Comparison of ENCODE assay signal across 12 cellular contexts in genomic region chr22:47328550-47329243, GRCh38.
DNase-seq lines count a peak whose midpoint lies in the region; ATAC-seq and TF ChIP-seq lines count a peak whose summit lies in the region.
"Had no signal": no experiment of that assay in that cellular context is flagged by ENCODE, and none has a peak within 500 bp of the region (broad histone marks: within the 10 kb centered on the region; RNA-seq: fewer than 3 reads in every experiment).

No MANE protein-coding gene starts in this region.

- ATAC-seq in HG03045 (IDR thresholded peaks at IDR 0.05; ENCODE audit: unreplicated experiment) (no peak), HG02642 (IDR thresholded peaks at IDR 0.05; ENCODE audit: poor library complexity, unreplicated experiment) (no peak)

- H3K27me3 ChIP-seq in BE2C (no peaks in the 10 kb centered on the region), MG63 (peaks cover 2% of the 10 kb centered on the region; the same call in 1 of the 2 replicates), mesenchymal stem cell (ENCODE audit: control insufficient read depth in 1 of 2, insufficient read depth in 1 of 2, low read length in 2 of 2) (peaks cover 0 to 24% of the 10 kb centered on the region in 2 experiments)
- H3K27me3 ChIP-seq: ascending aorta had no signal

- no peak overlapping the region for H3K23ac ChIP-seq in mesenchymal stem cell (ENCODE audit: low read length in 2 of 2)

- DNase-seq in BE2C (peak; percentile 59), MG63 (peak; percentile 91), astrocyte of the hippocampus (ENCODE audit: low read depth, low spot score) (peak; percentile 93), mesenchymal stem cell (no peak), cerebellum (ENCODE audit: low spot score) (no peak), NCI-H128 (lab: John Stamatoyannopoulos, UW; ENCODE audit: unreplicated experiment) (no peak)
- DNase-seq: DND-41; NCI-H2227 treated with DMSO at 0.1 percent for 48 hours; stimulated activated naive CD4-positive, alpha-beta T cell treated with Interleukin-2 at 50 U/mL for 16 hours had no signal

- H3K79me1 ChIP-seq in mesenchymal stem cell (replicated peaks; ENCODE audit: low read length, poor library complexity, severe bottlenecking): no peaks in the 10 kb centered on the region

- no peaks in the 10 kb centered on the region for H3K36me3 ChIP-seq in BE2C
- no peaks in the 10 kb centered on the region for H3K36me3 ChIP-seq in MG63
- H3K36me3 ChIP-seq in mesenchymal stem cell (ENCODE audit: control insufficient read depth in 1 of 2, insufficient read depth in 2 of 2, low read depth in 1 of 2, low read length in 2 of 2): no peaks in the 10 kb centered on the region
- H3K36me3 ChIP-seq: ascending aorta had no signal

- H4K8ac ChIP-seq in mesenchymal stem cell (ENCODE audit: low read length): no peak overlapping the region

- H2BK5ac ChIP-seq in mesenchymal stem cell (ENCODE audit: low read depth, low read length, poor library complexity, severe bottlenecking): no peak overlapping the region

- H2AFZ ChIP-seq in mesenchymal stem cell (ENCODE audit: low read depth, low read length): no peak overlapping the region

- H4K91ac ChIP-seq in mesenchymal stem cell (ENCODE audit: low read length): no peak overlapping the region

- 57% methylated on average over 10 of the region's 10 CpGs for WGBS in mesenchymal stem cell

- H2BK15ac ChIP-seq in mesenchymal stem cell (ENCODE audit: low read depth, poor library complexity, severe bottlenecking): no peak overlapping the region

- no peak overlapping the region for H3K18ac ChIP-seq in mesenchymal stem cell (ENCODE audit: low read depth in 1 of 2, low read length in 2 of 2)

- H3K9me3 ChIP-seq in BE2C: no peaks in the 10 kb centered on the region; the same call in 1 of the 2 replicates
- peaks cover 7% of the 10 kb centered on the region; the same call in 1 of the 2 replicates for H3K9me3 ChIP-seq in MG63
- peaks cover 17% of the 10 kb centered on the region for H3K9me3 ChIP-seq in mesenchymal stem cell (ENCODE audit: control insufficient read depth, low read length)
- H3K9me3 ChIP-seq: ascending aorta had no signal

- H2BK12ac ChIP-seq in mesenchymal stem cell (ENCODE audit: low read length in 2 of 2): no peak overlapping the region

- no peak overlapping the region for H2BK120ac ChIP-seq in mesenchymal stem cell (ENCODE audit: low read depth, low read length)

- no peak for TF ChIP-seq CTCF in BE2C (IDR thresholded peaks at IDR 0.05; ENCODE audit: low read depth, low read length)

- H3K4ac ChIP-seq in mesenchymal stem cell (ENCODE audit: low read depth in 1 of 2, low read length in 2 of 2): no peak overlapping the region

- no peak overlapping the region for H2AK5ac ChIP-seq in mesenchymal stem cell (ENCODE audit: low read length, severe bottlenecking)

- H3K4me3 ChIP-seq in BE2C (ENCODE audit: low read depth, low read length) (no peak overlapping the region), MG63 (no peak overlapping the region), mesenchymal stem cell (ENCODE audit: insufficient read depth in 1 of 2, low read depth in 1 of 2, low read length in 2 of 2) (peak overlapping the region in 1 of 2 experiments; percentile 50)
- H3K4me3 ChIP-seq: ascending aorta had no signal

- no peak overlapping the region for H3K4me2 ChIP-seq in mesenchymal stem cell (ENCODE audit: low read length, poor library complexity, severe bottlenecking)

- no peak overlapping the region for H3K14ac ChIP-seq in mesenchymal stem cell (ENCODE audit: low read length in 2 of 2)

- H3K27ac ChIP-seq in mesenchymal stem cell (ENCODE audit: low read length, poor library complexity, severe bottlenecking): no peak overlapping the region
- H3K27ac ChIP-seq: ascending aorta had no signal

- H3K9ac ChIP-seq in mesenchymal stem cell (ENCODE audit: low read length): peak overlapping the region; percentile 71

- H3K4me1 ChIP-seq in BE2C (no peaks in the 10 kb centered on the region), mesenchymal stem cell (ENCODE audit: control insufficient read depth, insufficient read depth, low read depth, low read length) (no peaks in the 10 kb centered on the region)
- H3K4me1 ChIP-seq: ascending aorta had no signal

Comparison
In these comparisons a context has a peak if more than half of its experiments do, and no peak if none do; other contexts are left out.
1. DNase-seq: peak in BE2C (single experiment), MG63 (single experiment) and astrocyte of the hippocampus (single experiment); none in mesenchymal stem cell (single experiment), cerebellum (single experiment) and NCI-H128 (single experiment).